ENCODE assay signal across 8 cellular contexts in genomic region chr2:121128741-121129659, GRCh38.
DNase-seq lines count a peak whose midpoint lies in the region; ATAC-seq, FAIRE-seq and TF ChIP-seq lines count a peak whose summit lies in the region.

No MANE protein-coding gene starts in this region.

- no peaks in the 10 kb centered on the region for H4K20me1 ChIP-seq in astrocyte (ENCODE audit: insufficient read depth, low read length)

- TF ChIP-seq CTCF in LNCAP (IDR thresholded peaks at IDR 0.05) (peak; percentile 79), astrocyte (IDR thresholded peaks at IDR 0.05; ENCODE audit: insufficient read depth, low read depth, low read length) (peak; percentile 64)

- H3K79me2 ChIP-seq in astrocyte (ENCODE audit: insufficient read depth, low read length) = no peaks in the 10 kb centered on the region

- ATAC-seq in HG03342 (IDR thresholded peaks at IDR 0.05; ENCODE audit: unreplicated experiment) = no peak

- H3K4me3 Mint-ChIP-seq in astrocyte (ENCODE audit: unreplicated experiment) = no peak overlapping the region
- no peak overlapping the region for H3K4me3 Mint-ChIP-seq in activated T-helper 1 cell treated with anti-CD3 and anti-CD28 coated beads, Interleukin-12 subunit alpha, Interleukin-12 subunit beta, Interleukin-2, Interleukin-4 antibody, amounts not matched to agents 30 ng/mL and 10 ng/mL and 1 ng/mL, durations not matched to agents 14 hours and 24 hours and 36 hours

- peaks cover 40% of the 10 kb centered on the region for H3K27me3 Mint-ChIP-seq in astrocyte (ENCODE audit: low read depth, unreplicated experiment)
- H3K27me3 Mint-ChIP-seq in activated T-helper 1 cell treated with anti-CD3 and anti-CD28 coated beads, Interleukin-12 subunit alpha, Interleukin-12 subunit beta, Interleukin-2, Interleukin-4 antibody, amounts not matched to agents 30 ng/mL and 10 ng/mL and 1 ng/mL, durations not matched to agents 14 hours and 24 hours and 36 hours (ENCODE audit: insufficient read depth) = peaks cover 3% of the 10 kb centered on the region

- H3K27me3 ChIP-seq in astrocyte (ENCODE audit: insufficient read depth, low read length) = peaks cover 14% of the 10 kb centered on the region

- no peak overlapping the region for H3K4me2 ChIP-seq in astrocyte (ENCODE audit: low read length)

- no peaks in the 10 kb centered on the region for H3K4me1 Mint-ChIP-seq in astrocyte (ENCODE audit: low read depth, unreplicated experiment)
- H3K4me1 Mint-ChIP-seq in activated T-helper 1 cell treated with anti-CD3 and anti-CD28 coated beads, Interleukin-12 subunit alpha, Interleukin-12 subunit beta, Interleukin-2, Interleukin-4 antibody, amounts not matched to agents 30 ng/mL and 10 ng/mL and 1 ng/mL, durations not matched to agents 14 hours and 24 hours and 36 hours (ENCODE audit: low read depth) = no peaks in the 10 kb centered on the region

- no peaks in the 10 kb centered on the region for H3K9me3 Mint-ChIP-seq in astrocyte (ENCODE audit: unreplicated experiment)
- H3K9me3 Mint-ChIP-seq in activated T-helper 1 cell treated with anti-CD3 and anti-CD28 coated beads, Interleukin-12 subunit alpha, Interleukin-12 subunit beta, Interleukin-2, Interleukin-4 antibody, amounts not matched to agents 30 ng/mL and 10 ng/mL and 1 ng/mL, durations not matched to agents 14 hours and 24 hours and 36 hours = no peaks in the 10 kb centered on the region

- intact Hi-C loops in activated T-helper 1 cell treated with anti-CD3 and anti-CD28 coated beads, Interleukin-12 subunit alpha, Interleukin-12 subunit beta, Interleukin-2, Interleukin-4 antibody, amounts not matched to agents 30 ng/mL and 10 ng/mL and 1 ng/mL, durations not matched to agents 14 hours and 24 hours and 36 hours (cut with micrococcal nuclease) = no loop called here

- H3K9ac ChIP-seq in astrocyte (ENCODE audit: low read length) = no peak overlapping the region

- H2AFZ ChIP-seq in astrocyte (ENCODE audit: low read depth, low read length) = no peak overlapping the region

- H3K27ac Mint-ChIP-seq in astrocyte (ENCODE audit: unreplicated experiment) = no peak overlapping the region
- no peak overlapping the region for H3K27ac Mint-ChIP-seq in activated T-helper 1 cell treated with anti-CD3 and anti-CD28 coated beads, Interleukin-12 subunit alpha, Interleukin-12 subunit beta, Interleukin-2, Interleukin-4 antibody, amounts not matched to agents 30 ng/mL and 10 ng/mL and 1 ng/mL, durations not matched to agents 14 hours and 24 hours and 36 hours

- no peaks in the 10 kb centered on the region for H3K36me3 Mint-ChIP-seq in astrocyte (ENCODE audit: low read depth, unreplicated experiment)
- H3K36me3 Mint-ChIP-seq in activated T-helper 1 cell treated with anti-CD3 and anti-CD28 coated beads, Interleukin-12 subunit alpha, Interleukin-12 subunit beta, Interleukin-2, Interleukin-4 antibody, amounts not matched to agents 30 ng/mL and 10 ng/mL and 1 ng/mL, durations not matched to agents 14 hours and 24 hours and 36 hours (ENCODE audit: low read depth) = no peaks in the 10 kb centered on the region

- no peak overlapping the region for H3K27ac ChIP-seq in astrocyte (ENCODE audit: low read depth, low read length)

- H3K36me3 ChIP-seq in astrocyte (ENCODE audit: insufficient read depth, low read length) = no peaks in the 10 kb centered on the region

- no peak for FAIRE-seq in astrocyte (lab: Jason Lieb, UNC)

- no peak overlapping the region for H3K4me3 ChIP-seq in astrocyte (ENCODE audit: insufficient read depth, low read depth, low read length)

- H3K4me1 ChIP-seq in astrocyte (ENCODE audit: insufficient read depth, low read length) = no peaks in the 10 kb centered on the region

- DNase-seq in SKM-1 treated with dmso at 0.1 percent for 144 hours (lab: John Stamatoyannopoulos, UW; ENCODE audit: unreplicated experiment) = peak; percentile 30
- DNase-seq in SKM-1 (lab: John Stamatoyannopoulos, UW; ENCODE audit: unreplicated experiment) = no peak
- DNase-seq in astrocyte (ENCODE audit: low read depth) = no peak
- peak; percentile 69 for DNase-seq in kidney tubule cell (ENCODE audit: low spot score)
- DNase-seq in activated T-helper 1 cell treated with anti-CD3 and anti-CD28 coated beads, Interleukin-12 subunit alpha, Interleukin-12 subunit beta, Interleukin-2, Interleukin-4 antibody, amounts not matched to agents 30 ng/mL and 10 ng/mL and 1 ng/mL, durations not matched to agents 14 hours and 24 hours and 36 hours (ENCODE audit: low spot score) = no peak
- no peak for DNase-seq in NK-92 (lab: John Stamatoyannopoulos, UW; ENCODE audit: unreplicated experiment)

- no peaks in the 10 kb centered on the region for H3K9me3 ChIP-seq in astrocyte (ENCODE audit: insufficient read depth, low read depth, low read length)

Comparison
In these comparisons a context has a peak if more than half of its experiments do, and no peak if none do; other contexts are left out.
1. DNase-seq: peak in SKM-1 treated with dmso at 0.1 percent for 144 hours (single experiment) and kidney tubule cell (single experiment); none in SKM-1 (single experiment), astrocyte (single experiment), activated T-helper 1 cell treated with anti-CD3 and anti-CD28 coated beads, Interleukin-12 subunit alpha, Interleukin-12 subunit beta, Interleukin-2, Interleukin-4 antibody, amounts not matched to agents 30 ng/mL and 10 ng/mL and 1 ng/mL, durations not matched to agents 14 hours and 24 hours and 36 hours (single experiment) and NK-92 (single experiment).